Comparison of ENCODE assay signal across 12 cellular contexts in the genomic region with DNA sequence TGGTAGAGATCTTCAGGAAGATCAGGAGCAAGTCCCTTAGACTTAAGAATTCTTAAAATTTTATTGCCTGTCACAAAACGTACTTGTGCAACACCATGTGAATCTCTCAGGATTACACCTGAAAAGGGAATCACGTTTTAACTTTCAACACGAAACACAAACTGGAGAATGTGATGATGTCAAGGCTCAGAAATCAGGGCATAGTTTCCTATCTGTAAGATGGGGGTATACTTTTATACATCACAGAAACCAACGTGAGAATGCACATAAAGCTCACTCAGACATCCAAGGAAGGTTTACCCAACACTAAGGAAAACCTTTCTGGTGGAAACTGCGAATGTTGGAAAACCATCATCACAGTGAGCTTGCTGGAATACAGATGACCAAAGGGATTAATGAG. TPM values are rescaled to one million over a fixed set of nuclear protein-coding genes. Genes with fewer than 3 reads are reported as not detected.
DNase-seq lines count a peak whose midpoint lies in the region; ATAC-seq and TF ChIP-seq lines count a peak whose summit lies in the region.
"Had no signal": no experiment of that assay in that cellular context is flagged by ENCODE, and none has a peak within 500 bp of the region (broad histone marks: within the 10 kb centered on the region; RNA-seq: fewer than 3 reads in every experiment).

No MANE protein-coding gene starts in this region.

- 64 to 65% methylated on average over 5 of the region's 5 CpGs for WGBS in heart right ventricle, 2 donors

- DNase-seq in heart right ventricle: no peak
- no peak for DNase-seq in cardiac septum (ENCODE audit: low spot score)
- no peak for DNase-seq in activated CD4-positive, alpha-beta memory T cell treated with anti-CD3 and anti-CD28 coated beads for 36 hours
- no peak for DNase-seq in foreskin keratinocyte
- no peak for DNase-seq in activated effector memory CD4-positive, alpha-beta T cell treated with Interleukin-2 at 50 U/mL for 16 hours
- no peak for DNase-seq in NCI-H146 treated with DMSO at 0.1 percent for 48 hours (lab: John Stamatoyannopoulos, UW; ENCODE audit: unreplicated experiment)
- DNase-seq: adrenal gland, COR-L47, SW 1271 had no signal

- ATAC-seq in heart right ventricle (no peak), foreskin keratinocyte (no peak), GM18511 (IDR thresholded peaks at IDR 0.05; ENCODE audit: unreplicated experiment) (no peak)

- H3K9me3 Mint-ChIP-seq in activated CD4-positive, alpha-beta memory T cell treated with anti-CD3 and anti-CD28 coated beads for 36 hours: no peaks in the 10 kb centered on the region

- peak overlapping the region in 6 of 10 donors; percentile 81 to 93 (median 88) for H3K4me3 ChIP-seq in heart right ventricle
- peak overlapping the region in 1 of 5 donors; percentile 98 for H3K4me3 ChIP-seq in subcutaneous abdominal adipose tissue (ENCODE audit: low read depth in 1 of 5, low read length in 5 of 5)

- peaks cover 12 to 39% (median 30%) of the 10 kb centered on the region in 9 donors for H3K4me1 ChIP-seq in heart right ventricle
- peaks cover 11% of the 10 kb centered on the region for H3K4me1 ChIP-seq in foreskin keratinocyte
- peaks cover 4 to 30% (median 23%) of the 10 kb centered on the region in 5 donors for H3K4me1 ChIP-seq in subcutaneous abdominal adipose tissue (ENCODE audit: control insufficient read depth in 5 of 5, insufficient read depth in 5 of 5, low read length in 5 of 5)
- H3K4me1 ChIP-seq: parathyroid adenoma had no signal

- peak overlapping the region; percentile 93 for H3K27ac Mint-ChIP-seq in activated CD4-positive, alpha-beta memory T cell treated with anti-CD3 and anti-CD28 coated beads for 36 hours

- no peaks in the 10 kb centered on the region for H3K27me3 Mint-ChIP-seq in activated CD4-positive, alpha-beta memory T cell treated with anti-CD3 and anti-CD28 coated beads for 36 hours

- peaks cover 0 to 46% (median 18%) of the 10 kb centered on the region in 9 donors for H3K36me3 ChIP-seq in heart right ventricle
- peaks cover 22 to 36% (median 26%) of the 10 kb centered on the region in 5 donors for H3K36me3 ChIP-seq in subcutaneous abdominal adipose tissue (ENCODE audit: control insufficient read depth in 5 of 5, insufficient read depth in 5 of 5, low read length in 5 of 5)

- H3K27me3 ChIP-seq in heart right ventricle: no peaks in the 10 kb centered on the region
- H3K27me3 ChIP-seq in foreskin keratinocyte: no peaks in the 10 kb centered on the region
- no peaks in the 10 kb centered on the region for H3K27me3 ChIP-seq in subcutaneous abdominal adipose tissue (ENCODE audit: control insufficient read depth in 5 of 5, insufficient read depth in 4 of 5, low read length in 5 of 5)
- H3K27me3 ChIP-seq: adrenal gland had no signal

- H3K27ac ChIP-seq in heart right ventricle (no peak overlapping the region), foreskin keratinocyte (peak overlapping the region; percentile 5), subcutaneous abdominal adipose tissue (ENCODE audit: low read depth, low read length) (peak overlapping the region; percentile 28)
- H3K27ac ChIP-seq: adrenal gland, parathyroid adenoma had no signal

- peak overlapping the region; percentile 96 for H3K4me3 Mint-ChIP-seq in activated CD4-positive, alpha-beta memory T cell treated with anti-CD3 and anti-CD28 coated beads for 36 hours

- H3K9me3 ChIP-seq in heart right ventricle (no peaks in the 10 kb centered on the region), subcutaneous abdominal adipose tissue (ENCODE audit: control insufficient read depth in 5 of 5, low read length in 5 of 5) (no peaks in the 10 kb centered on the region)
- H3K9me3 ChIP-seq: adrenal gland had no signal

- H3K9ac ChIP-seq in subcutaneous abdominal adipose tissue (ENCODE audit: low read length in 5 of 5): peak overlapping the region in 3 of 5 donors; percentile 30 to 68 (median 39)
- H3K9ac ChIP-seq: parathyroid adenoma had no signal

- peaks cover 49% of the 10 kb centered on the region for H3K36me3 Mint-ChIP-seq in activated CD4-positive, alpha-beta memory T cell treated with anti-CD3 and anti-CD28 coated beads for 36 hours

- POLR2A ChIA-PET in activated CD4-positive, alpha-beta memory T cell treated with anti-CD3 and anti-CD28 coated beads for 36 hours (lab: Charles Lee): interaction anchor here (1.1 to 1.4 kb wide), 2 partner anchors 132 to 338 kb away, joined by 4 read pairs; partner anchors contain the start of genes C11orf58 and PIK3C2A

- CTCF ChIA-PET in activated CD4-positive, alpha-beta memory T cell treated with anti-CD3 and anti-CD28 coated beads for 36 hours (lab: Charles Lee): interaction anchor here (0.9 to 1.6 kb wide), 6 partner anchors 120 to 291 kb away, joined by 3 to 5 read pairs (median 4); no protein-coding TSS in a partner anchor

- H3K4me1 Mint-ChIP-seq in activated CD4-positive, alpha-beta memory T cell treated with anti-CD3 and anti-CD28 coated beads for 36 hours (ENCODE audit: low read depth): peaks cover 34% of the 10 kb centered on the region

- TF ChIP-seq CTCF in heart right ventricle (IDR thresholded peaks at IDR 0.05): no peak
- TF ChIP-seq CTCF in foreskin keratinocyte (conservative IDR thresholded peaks at IDR 0.05): no peak

- intact Hi-C loops in heart right ventricle (cut with DNase I): loop anchor here in 4 of 10 donors (5.0 kb wide), 1 partner anchor 132 kb away; the partner anchor contains the start of gene PIK3C2A (in 4 of the 4)
- intact Hi-C loops in cardiac septum (cut with DNase I): loop anchor here (5.0 kb wide), 2 partner anchors 132 to 202 kb away; partner anchors contain the start of genes NUCB2 and PIK3C2A
- intact Hi-C loops in activated CD4-positive, alpha-beta memory T cell treated with anti-CD3 and anti-CD28 coated beads for 36 hours (cut with micrococcal nuclease): loop anchor here (5.0 to 10.0 kb wide), 6 partner anchors 58 to 1557 kb away; partner anchors contain the start of genes KCNJ11, NUCB2, SERGEF and SPTY2D1

RNA-seq across cellular contexts. Expression of gene RPS13, which starts 2.0 kb away (rescaled TPM):
- total RNA-seq in heart right ventricle (100 to 1,000 TPM; 646 to 869 (median 686) TPM), cardiac septum (522 TPM), foreskin keratinocyte (1,010 and 1,055 TPM in 2 replicates)
- polyA plus RNA-seq in heart right ventricle (1,000 to 10,000 TPM; 1,212 to 1,998 TPM), foreskin keratinocyte (1,614 and 1,619 TPM in 2 replicates)
- 1,000 to 10,000 TPM; 1,729 to 1,745 TPM for total RNA-seq in activated CD4-positive, alpha-beta memory T cell treated with anti-CD3 and anti-CD28 coated beads for 36 hours

Comparison
In these comparisons a context has a peak if more than half of its experiments do, and no peak if none do; other contexts are left out.
1. H3K27ac ChIP-seq: peak in foreskin keratinocyte (single experiment) and subcutaneous abdominal adipose tissue (single experiment); none in heart right ventricle (0 of 10).